In the genomic region with DNA sequence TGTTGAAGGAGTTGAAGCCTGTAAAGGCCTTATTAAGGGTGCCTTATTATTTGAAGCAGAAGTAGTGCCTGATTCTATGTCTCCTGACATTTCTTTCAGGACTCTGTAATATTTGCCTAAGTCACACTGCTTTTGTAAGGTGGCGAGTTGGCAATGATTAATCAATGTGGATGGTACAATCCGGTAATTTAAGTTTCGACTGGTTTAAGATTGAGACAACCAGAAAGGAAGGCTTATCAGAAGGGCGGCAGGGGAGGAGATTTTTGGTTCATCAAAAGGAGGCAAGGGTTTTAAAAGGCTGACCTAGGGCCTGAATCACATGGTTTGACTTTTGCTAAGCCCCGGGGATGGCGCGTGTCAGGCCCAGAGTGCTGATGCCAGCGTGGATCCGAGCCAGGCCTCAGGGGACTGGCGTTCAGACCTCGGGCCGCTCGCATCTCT, we compare ENCODE assay signal across 8 cellular contexts. TPM values are rescaled to one million over a fixed set of nuclear protein-coding genes. Genes with fewer than 3 reads are reported as not detected.
DNase-seq lines count a peak whose midpoint lies in the region; ATAC-seq lines count a peak whose summit lies in the region.

No MANE protein-coding gene starts in this region.

- H3K27ac Mint-ChIP-seq in activated naive CD8-positive, alpha-beta T cell treated with anti-CD3 and anti-CD28 coated beads for 36 hours = peak overlapping the region; percentile 100

- H3K27me3 Mint-ChIP-seq in activated naive CD8-positive, alpha-beta T cell treated with anti-CD3 and anti-CD28 coated beads for 36 hours = peaks cover 4% of the 10 kb centered on the region

- H3K27ac ChIP-seq in layer of hippocampus (ENCODE audit: low read depth, low read length) = peak overlapping the region; percentile 98

- H3K4me1 Mint-ChIP-seq in activated naive CD8-positive, alpha-beta T cell treated with anti-CD3 and anti-CD28 coated beads for 36 hours = peaks cover 36% of the 10 kb centered on the region

- H3K4me3 Mint-ChIP-seq in activated naive CD8-positive, alpha-beta T cell treated with anti-CD3 and anti-CD28 coated beads for 36 hours = peak overlapping the region; percentile 95

- H3K27me3 ChIP-seq in layer of hippocampus (ENCODE audit: control insufficient read depth, insufficient read depth, low read length) = no peaks in the 10 kb centered on the region

- peak; percentile 43 for DNase-seq in NCI-H510A treated with DMSO at 0.1 percent for 48 hours (lab: John Stamatoyannopoulos, UW)
- DNase-seq in NCI-H510A (lab: John Stamatoyannopoulos, UW) = no peak
- DNase-seq in activated naive CD8-positive, alpha-beta T cell treated with anti-CD3 and anti-CD28 coated beads for 36 hours = no peak
- peak; percentile 72 for DNase-seq in superior temporal gyrus (ENCODE audit: extremely low spot score)
- no peak for DNase-seq in SKM-1 treated with dmso at 0.1 percent for 144 hours (lab: John Stamatoyannopoulos, UW; ENCODE audit: unreplicated experiment)

- ATAC-seq in GM18520 (IDR thresholded peaks at IDR 0.05; ENCODE audit: unreplicated experiment) = no peak
- ATAC-seq in HG03469 (IDR thresholded peaks at IDR 0.05; ENCODE audit: unreplicated experiment) = no peak

- H3K9me3 Mint-ChIP-seq in activated naive CD8-positive, alpha-beta T cell treated with anti-CD3 and anti-CD28 coated beads for 36 hours = no peaks in the 10 kb centered on the region

- H3K36me3 Mint-ChIP-seq in activated naive CD8-positive, alpha-beta T cell treated with anti-CD3 and anti-CD28 coated beads for 36 hours = peaks cover 8% of the 10 kb centered on the region

RNA-seq across cellular contexts. Expression of a gene that starts 0.8 kb away (rescaled TPM):
- total RNA-seq in activated naive CD8-positive, alpha-beta T cell treated with anti-CD3 and anti-CD28 coated beads for 36 hours = 10 to 100 TPM; 28.8 to 29.5 TPM

RNA-seq across cellular contexts. Expression of a gene that starts 19.8 kb away (rescaled TPM):
- total RNA-seq in activated naive CD8-positive, alpha-beta T cell treated with anti-CD3 and anti-CD28 coated beads for 36 hours = not detected

RNA-seq across cellular contexts. Expression of a gene that starts 59.9 kb away (rescaled TPM):
- 10 to 100 TPM; 39.5 to 40.9 TPM for total RNA-seq in activated naive CD8-positive, alpha-beta T cell treated with anti-CD3 and anti-CD28 coated beads for 36 hours

Comparison
In these comparisons a context has a peak if more than half of its experiments do, and no peak if none do; other contexts are left out.
1. DNase-seq: peak in NCI-H510A treated with DMSO at 0.1 percent for 48 hours (single experiment) and superior temporal gyrus (single experiment); none in NCI-H510A (single experiment), activated naive CD8-positive, alpha-beta T cell treated with anti-CD3 and anti-CD28 coated beads for 36 hours (single experiment) and SKM-1 treated with dmso at 0.1 percent for 144 hours (single experiment).